In genomic region chr4:145181091-145181501, GRCh38 we compare ENCODE assay signal across 8 cellular contexts. TPM values are rescaled to one million over a fixed set of nuclear protein-coding genes. Genes with fewer than 3 reads are reported as not detected.
DNase-seq lines count a peak whose midpoint lies in the region; ATAC-seq and TF ChIP-seq lines count a peak whose summit lies in the region.

No MANE protein-coding gene starts in this region.

- in situ Hi-C loops in transverse colon (cut with MboI; ENCODE audit: low pct_ligation_motif_present in 1 of 4, low pct_unique_long_range_greater_than_20kb in 1 of 4, low sequenced_read_pairs in 3 of 4) = no loop called here

- intact Hi-C loops in transverse colon (cut with DNase I; ENCODE audit: low total_unique reads) = no loop called here

- TF ChIP-seq EP300 in transverse colon (IDR thresholded peaks at IDR 0.05; ENCODE audit: low read depth) = no peak

- no peaks in the 10 kb centered on the region for H3K9me3 Mint-ChIP-seq in activated T-cell treated with anti-CD3 and anti-CD28 coated beads, Interleukin-2, amount 50 U/mL, for 4 hours
- H3K9me3 Mint-ChIP-seq in activated naive CD8-positive, alpha-beta T cell treated with anti-CD3 and anti-CD28 coated beads for 36 hours = no peaks in the 10 kb centered on the region

- no peaks in the 10 kb centered on the region for H3K9me3 ChIP-seq in liver (ENCODE audit: control insufficient read depth in 4 of 4, low read length in 3 of 4)
- H3K9me3 ChIP-seq in transverse colon = no peaks in the 10 kb centered on the region

- no peak for DNase-seq in activated T-cell treated with anti-CD3 and anti-CD28 coated beads, Interleukin-2, amount 50 U/mL, for 4 hours
- DNase-seq in activated T-cell treated with anti-CD3 and anti-CD28 coated beads, Interleukin-2, amount 50 U/mL, for 48 hours = no peak
- DNase-seq in activated naive CD8-positive, alpha-beta T cell treated with anti-CD3 and anti-CD28 coated beads for 36 hours = no peak
- DNase-seq in transverse colon (no peak), NCI-H146 (lab: John Stamatoyannopoulos, UW) (no peak), DMS 273 (lab: John Stamatoyannopoulos, UW; ENCODE audit: unreplicated experiment) (no peak)
- DNase-seq in stimulated activated CD4-positive, alpha-beta T cell treated with anti-CD3 and anti-CD28 coated beads, Interleukin-2, amount 100 ng/mL, for 48 hours = no peak

- peak overlapping the region; percentile 69 to 85 for H3K9ac ChIP-seq in liver (ENCODE audit: low read depth in 1 of 2, low read length in 2 of 2)

- TF ChIP-seq RAD21 in liver (IDR thresholded peaks at IDR 0.05) = no peak

- WGBS in liver = 8% methylated on average over 7 of the region's 7 CpGs
- 10 to 23% methylated on average over 3 to 7 of the region's 7 CpGs for WGBS in transverse colon (ENCODE audit: low coverage in 1 of 2), 2 donors

- H3K4me1 ChIP-seq in liver (ENCODE audit: control insufficient read depth in 4 of 4, insufficient read depth in 4 of 4, low read length in 3 of 4) (peaks cover 6 to 23% (median 16%) of the 10 kb centered on the region in 4 donors), transverse colon (peaks cover 13 to 35% (median 28%) of the 10 kb centered on the region in 4 donors)

- no peaks in the 10 kb centered on the region for H3K27me3 Mint-ChIP-seq in activated T-cell treated with anti-CD3 and anti-CD28 coated beads, Interleukin-2, amount 50 U/mL, for 4 hours (ENCODE audit: low read depth)
- H3K27me3 Mint-ChIP-seq in activated naive CD8-positive, alpha-beta T cell treated with anti-CD3 and anti-CD28 coated beads for 36 hours = no peaks in the 10 kb centered on the region

- H3K27me3 ChIP-seq in liver (ENCODE audit: control insufficient read depth in 4 of 4, insufficient read depth in 4 of 4, low read length in 3 of 4) (no peaks in the 10 kb centered on the region), transverse colon (no peaks in the 10 kb centered on the region)

- peak overlapping the region; percentile 80 to 99 for H3K27ac ChIP-seq in liver (ENCODE audit: low read depth in 1 of 2, low read length in 2 of 2)
- peak overlapping the region; percentile 97 to 100 (median 99) for H3K27ac ChIP-seq in transverse colon

- no peak for TF ChIP-seq POLR2A in transverse colon (IDR thresholded peaks at IDR 0.05)

- peaks cover 25% of the 10 kb centered on the region for H3K4me1 Mint-ChIP-seq in activated T-cell treated with anti-CD3 and anti-CD28 coated beads, Interleukin-2, amount 50 U/mL, for 4 hours (ENCODE audit: low read depth)
- H3K4me1 Mint-ChIP-seq in activated naive CD8-positive, alpha-beta T cell treated with anti-CD3 and anti-CD28 coated beads for 36 hours = peaks cover 14% of the 10 kb centered on the region

- no peak for TF ChIP-seq CTCF in liver (IDR thresholded peaks at IDR 0.05; ENCODE audit: low read depth, low read length, missing input control)
- TF ChIP-seq CTCF in transverse colon (IDR thresholded peaks at IDR 0.05) = no peak

- H3K36me3 Mint-ChIP-seq in activated T-cell treated with anti-CD3 and anti-CD28 coated beads, Interleukin-2, amount 50 U/mL, for 4 hours (ENCODE audit: insufficient read depth) = peaks cover 4% of the 10 kb centered on the region
- peaks cover 17% of the 10 kb centered on the region for H3K36me3 Mint-ChIP-seq in activated naive CD8-positive, alpha-beta T cell treated with anti-CD3 and anti-CD28 coated beads for 36 hours

- peak overlapping the region; percentile 87 for H3K4me3 Mint-ChIP-seq in activated T-cell treated with anti-CD3 and anti-CD28 coated beads, Interleukin-2, amount 50 U/mL, for 4 hours
- peak overlapping the region; percentile 87 for H3K4me3 Mint-ChIP-seq in activated naive CD8-positive, alpha-beta T cell treated with anti-CD3 and anti-CD28 coated beads for 36 hours

- H3K27ac Mint-ChIP-seq in activated naive CD8-positive, alpha-beta T cell treated with anti-CD3 and anti-CD28 coated beads for 36 hours = peak overlapping the region; percentile 91

- no peak for ATAC-seq in activated T-cell treated with anti-CD3 and anti-CD28 coated beads, Interleukin-2, amount 50 U/mL, for 4 hours

- H3K4me3 ChIP-seq in liver (ENCODE audit: low read depth in 1 of 3, low read length in 3 of 3) (peak overlapping the region; percentile 61 to 89 (median 83)), transverse colon (peak overlapping the region; percentile 49 to 98 (median 78))

- H3K36me3 ChIP-seq in liver (ENCODE audit: control insufficient read depth in 4 of 4, insufficient read depth in 3 of 4, low read depth in 1 of 4, low read length in 3 of 4) (no peaks in the 10 kb centered on the region), transverse colon (no peaks in the 10 kb centered on the region)

TF ChIP-seq in liver, 16 proteins besides CTCF, POLR2A, EP300 and RAD21:
- no peak for TF ChIP-seq MAX (IDR thresholded peaks at IDR 0.05)
- TF ChIP-seq GABPA (IDR thresholded peaks at IDR 0.05 in 1 of 2, conservative IDR thresholded peaks at IDR 0.05 in 1 of 2) = no peak
- TF ChIP-seq ATF3 (IDR thresholded peaks at IDR 0.05) = no peak
TF ChIP-seq in liver: peak in this region for 0.

RNA-seq across cellular contexts. Expression of gene OTUD4, which starts 0.7 kb away (rescaled TPM):
- 100 to 1,000 TPM in 2 of 3 donors, 10 to 100 TPM in 1; 94.4 to 113 (median 103) TPM for total RNA-seq in activated T-cell treated with anti-CD3 and anti-CD28 coated beads, Interleukin-2, amount 50 U/mL, for 4 hours
- total RNA-seq in activated naive CD8-positive, alpha-beta T cell treated with anti-CD3 and anti-CD28 coated beads for 36 hours = 10 to 100 TPM; 54.5 to 59.0 TPM
- total RNA-seq in liver (10 to 100 TPM; 16.0 to 27.5 TPM), transverse colon (10 to 100 TPM; 10.5 to 46.0 (median 27.6) TPM)
- 1 to 10 TPM; 5.3 to 7.2 TPM for polyA plus RNA-seq in liver
